24 cellular contexts compared by ENCODE assay signal in the genomic region with DNA sequence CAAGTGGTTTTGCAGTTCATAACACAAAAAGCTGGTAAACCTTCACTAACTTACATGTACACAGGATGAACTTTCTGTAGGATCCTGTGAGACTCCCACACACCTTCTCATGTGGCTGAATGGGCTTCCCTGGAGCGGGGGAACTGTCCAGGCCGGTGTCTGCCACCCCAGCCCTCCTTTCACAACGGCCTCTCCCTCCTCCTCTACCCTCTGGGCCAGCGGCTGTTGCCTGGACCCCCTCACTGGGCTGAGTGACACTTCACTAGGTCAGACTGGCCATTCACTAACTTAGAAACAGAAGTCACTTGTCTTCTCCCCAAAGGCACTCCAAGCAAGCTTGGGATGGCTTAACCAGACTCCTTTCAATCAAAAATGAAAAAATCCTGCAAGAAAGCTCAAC. TPM values are rescaled to one million over a fixed set of nuclear protein-coding genes. Genes with fewer than 3 reads are reported as not detected.
DNase-seq lines count a peak whose midpoint lies in the region; ATAC-seq and TF ChIP-seq lines count a peak whose summit lies in the region.
"Had no signal": no experiment of that assay in that cellular context is flagged by ENCODE, and none has a peak within 500 bp of the region (broad histone marks: within the 10 kb centered on the region; RNA-seq: fewer than 3 reads in every experiment).

No MANE protein-coding gene starts in this region.

- H3K9me3 ChIP-seq in heart left ventricle (no peaks in the 10 kb centered on the region), SJCRH30 (replicated peaks) (no peaks in the 10 kb centered on the region), ectodermal cell (ENCODE audit: control insufficient read depth, low read length) (no peaks in the 10 kb centered on the region)
- H3K9me3 ChIP-seq: left ventricle myocardium inferior, tibial nerve had no signal

- DNase-seq in Right ventricle myocardium inferior (ENCODE audit: missing footprints) (peak; percentile 9), heart left ventricle (no peak), SJCRH30 (no peak), NCI-H82 treated with DMSO at 0.1 percent for 48 hours (lab: John Stamatoyannopoulos, UW; ENCODE audit: unreplicated experiment) (no peak), NCI-H446 (lab: John Stamatoyannopoulos, UW) (no peak)
- no peak for DNase-seq in stimulated activated naive B cell treated with anti-CD40 and anti-IgM and Interleukin-4, amounts not matched to agents 10 μg/mL and 1 μg/mL and 100 μg/mL, for 72 hours
- DNase-seq in stimulated activated naive CD4-positive, alpha-beta T cell (lab: John Stamatoyannopoulos, UW), result no peak
- DNase-seq: activated CD4-positive, alpha-beta T cell treated with anti-CD3 and anti-CD28 coated beads, Interleukin-2, amount 10 ng/mL, durations not matched to agents 24 days and 14 days; activated effector memory CD4-positive, alpha-beta T cell treated with Interleukin-2 at 50 U/mL for 16 hours; foreskin keratinocyte; GM23248; hypothalamus; left ventricle myocardium inferior; NCI-H1048; NCI-H187; NCI-H2227 treated with DMSO at 0.1 percent for 48 hours; NCI-H748 treated with DMSO at 0.1 percent for 48 hours; stimulated activated CD4-positive, alpha-beta T cell treated with anti-CD3 and anti-CD28 coated beads, Interleukin-2, amount 100 ng/mL, for 48 hours; stimulated activated naive CD4-positive, alpha-beta T cell treated with Interleukin-2 at 50 U/mL for 16 hours had no signal

- H3K27me3 ChIP-seq in heart left ventricle (no peaks in the 10 kb centered on the region), SJCRH30 (no peaks in the 10 kb centered on the region), ectodermal cell (ENCODE audit: control insufficient read depth, insufficient read depth, low read length, poor library complexity, severe bottlenecking) (no peaks in the 10 kb centered on the region)
- H3K27me3 ChIP-seq: foreskin keratinocyte, tibial nerve had no signal

- H3K27ac Mint-ChIP-seq in stimulated activated naive B cell treated with anti-CD40 and anti-IgM and Interleukin-4, amounts not matched to agents 10 μg/mL and 1 μg/mL and 100 μg/mL, for 72 hours, result peak overlapping the region; percentile 60
- H3K27ac Mint-ChIP-seq: activated CD4-positive, alpha-beta T cell treated with anti-CD3 and anti-CD28 coated beads, Interleukin-2, amount 10 ng/mL, durations not matched to agents 24 days and 14 days; dendritic cell treated with granulocyte-macrophage colony-stimulating factor and Interleukin-4, amounts not matched to agents 40 ng/mL and 50 ng/mL, for 4 days had no signal

- no peaks in the 10 kb centered on the region for H3K27me3 Mint-ChIP-seq in stimulated activated naive B cell treated with anti-CD40 and anti-IgM and Interleukin-4, amounts not matched to agents 10 μg/mL and 1 μg/mL and 100 μg/mL, for 72 hours
- H3K27me3 Mint-ChIP-seq: activated CD4-positive, alpha-beta T cell treated with anti-CD3 and anti-CD28 coated beads, Interleukin-2, amount 10 ng/mL, durations not matched to agents 24 days and 14 days; dendritic cell treated with granulocyte-macrophage colony-stimulating factor and Interleukin-4, amounts not matched to agents 40 ng/mL and 50 ng/mL, for 4 days had no signal

- H3K4me3 ChIP-seq in heart left ventricle (no peak overlapping the region), SJCRH30 (no peak overlapping the region), ectodermal cell (ENCODE audit: insufficient read depth, low read depth, low read length) (no peak overlapping the region)
- H3K4me3 ChIP-seq: GM23248, left ventricle myocardium inferior, smooth muscle cell, tibial nerve had no signal

- H3K36me3 Mint-ChIP-seq in stimulated activated naive B cell treated with anti-CD40 and anti-IgM and Interleukin-4, amounts not matched to agents 10 μg/mL and 1 μg/mL and 100 μg/mL, for 72 hours, result peaks cover 26 to 32% of the 10 kb centered on the region in 2 donors

- H3K4me1 ChIP-seq in heart left ventricle, result peaks cover 0 to 26% (median 5%) of the 10 kb centered on the region in 12 donors
- H3K4me1 ChIP-seq in SJCRH30, result peaks cover 26% of the 10 kb centered on the region
- H3K4me1 ChIP-seq in ectodermal cell (ENCODE audit: control insufficient read depth, insufficient read depth, low read length), result peaks cover 4% of the 10 kb centered on the region
- H3K4me1 ChIP-seq: foreskin keratinocyte had no signal

- peaks cover 9 to 22% of the 10 kb centered on the region in 2 donors for H3K4me1 Mint-ChIP-seq in stimulated activated naive B cell treated with anti-CD40 and anti-IgM and Interleukin-4, amounts not matched to agents 10 μg/mL and 1 μg/mL and 100 μg/mL, for 72 hours

- TF ChIP-seq POLR2A in heart left ventricle (IDR thresholded peaks at IDR 0.05), result no peak

- WGBS in heart left ventricle, 4 donors, result 53 to 66% (median 63%) methylated on average over 4 of the region's 4 CpGs
- WGBS in ectodermal cell, 2 experiments, result 89 to 90% methylated on average over 4 of the region's 4 CpGs

- H3K27ac ChIP-seq in heart left ventricle, result no peak overlapping the region
- H3K27ac ChIP-seq in SJCRH30, result peak overlapping the region; percentile 2; the same call in 1 of the 2 replicates
- peak overlapping the region; percentile 1 for H3K27ac ChIP-seq in ectodermal cell (ENCODE audit: insufficient read depth, low read depth, low read length, poor library complexity, severe bottlenecking)
- H3K27ac ChIP-seq: epithelial cell of prostate, foreskin keratinocyte, GM23248, left ventricle myocardium inferior, tibial nerve had no signal

- no peak overlapping the region for H3K4me3 Mint-ChIP-seq in stimulated activated naive B cell treated with anti-CD40 and anti-IgM and Interleukin-4, amounts not matched to agents 10 μg/mL and 1 μg/mL and 100 μg/mL, for 72 hours
- H3K4me3 Mint-ChIP-seq: activated CD4-positive, alpha-beta T cell treated with anti-CD3 and anti-CD28 coated beads, Interleukin-2, amount 10 ng/mL, durations not matched to agents 24 days and 14 days; dendritic cell treated with granulocyte-macrophage colony-stimulating factor and Interleukin-4, amounts not matched to agents 40 ng/mL and 50 ng/mL, for 4 days had no signal

- TF ChIP-seq CTCF in heart left ventricle (IDR thresholded peaks at IDR 0.05), result no peak

- peaks cover 0 to 53% (median 31%) of the 10 kb centered on the region in 9 donors for H3K36me3 ChIP-seq in heart left ventricle
- H3K36me3 ChIP-seq in SJCRH30, result peaks cover 74% of the 10 kb centered on the region
- peaks cover 21% of the 10 kb centered on the region for H3K36me3 ChIP-seq in ectodermal cell (ENCODE audit: control insufficient read depth, insufficient read depth, low read length)

- intact Hi-C loops in Right ventricle myocardium inferior (cut with DNase I), result no loop called here
- intact Hi-C loops in heart left ventricle (cut with DNase I), result no loop called here

- no peaks in the 10 kb centered on the region for H3K9me3 Mint-ChIP-seq in stimulated activated naive B cell treated with anti-CD40 and anti-IgM and Interleukin-4, amounts not matched to agents 10 μg/mL and 1 μg/mL and 100 μg/mL, for 72 hours
- H3K9me3 Mint-ChIP-seq: activated CD4-positive, alpha-beta T cell treated with anti-CD3 and anti-CD28 coated beads, Interleukin-2, amount 10 ng/mL, durations not matched to agents 24 days and 14 days; dendritic cell treated with granulocyte-macrophage colony-stimulating factor and Interleukin-4, amounts not matched to agents 40 ng/mL and 50 ng/mL, for 4 days had no signal

- ATAC-seq in Right ventricle myocardium inferior (no peak), heart left ventricle (no peak)
- no peak for ATAC-seq in stimulated activated naive B cell treated with anti-CD40 and anti-IgM and Interleukin-4, amounts not matched to agents 10 μg/mL and 1 μg/mL and 100 μg/mL, for 72 hours (replicated peaks)
- ATAC-seq: foreskin keratinocyte had no signal

RNA-seq across cellular contexts. Expression of a gene that starts 16.1 kb away (rescaled TPM):
- total RNA-seq in Right ventricle myocardium inferior (116 TPM), heart left ventricle (100 to 1,000 TPM in 5 of 9 donors, 10 to 100 TPM in 4; 76.3 to 160 (median 106) TPM)
- 100 to 1,000 TPM; 113 to 138 TPM for polyA plus RNA-seq in heart left ventricle
- 258 and 267 TPM in 2 replicates for total RNA-seq in SJCRH30 (2014; rRNA removed; shearing (Covaris generic))
- 161 TPM for polyA plus RNA-seq in ectodermal cell (2013, experiment 1 of 4)
- 152 TPM for polyA plus RNA-seq in ectodermal cell (2013, experiment 2 of 4)
- 140 TPM for polyA plus RNA-seq in ectodermal cell (2013, experiment 3 of 4)
- polyA plus RNA-seq in ectodermal cell (2013, experiment 4 of 4), result 158 TPM

RNA-seq across cellular contexts. Expression of a gene that starts 18.2 kb away (rescaled TPM):
- total RNA-seq in Right ventricle myocardium inferior (6.9 TPM), heart left ventricle (1 to 10 TPM in 8 of 9 donors, not detected in 1; 2.6 to 5.6 (median 4.2) TPM)
- 10 to 100 TPM in 1 of 2 donors, 1 to 10 TPM in 1; 1.5 to 12.4 TPM for polyA plus RNA-seq in heart left ventricle
- 1.5 and 1.9 TPM in 2 replicates for total RNA-seq in SJCRH30 (2014; rRNA removed; shearing (Covaris generic))
- polyA plus RNA-seq in ectodermal cell (2013, experiment 1 of 4), result 11.1 TPM
- 11.7 TPM for polyA plus RNA-seq in ectodermal cell (2013, experiment 2 of 4)
- 9.7 TPM for polyA plus RNA-seq in ectodermal cell (2013, experiment 3 of 4)
- polyA plus RNA-seq in ectodermal cell (2013, experiment 4 of 4), result 13.0 TPM
- total RNA-seq: activated CD4-positive, alpha-beta T cell treated with anti-CD3 and anti-CD28 coated beads, Interleukin-2, amount 10 ng/mL, durations not matched to agents 24 days and 14 days had no signal

RNA-seq across cellular contexts. Expression of a gene that starts 41.3 kb away (rescaled TPM):
- total RNA-seq in Right ventricle myocardium inferior (3.0 TPM), heart left ventricle (1 to 10 TPM; 1.9 to 6.7 (median 3.6) TPM)
- 1 to 10 TPM; 1.1 to 4.6 TPM for polyA plus RNA-seq in heart left ventricle
- 1.5 and 1.9 TPM in 2 replicates for total RNA-seq in SJCRH30 (2014; rRNA removed; shearing (Covaris generic))
- 9.6 TPM for polyA plus RNA-seq in ectodermal cell (2013, experiment 1 of 4)
- polyA plus RNA-seq in ectodermal cell (2013, experiment 2 of 4), result 8.0 TPM
- 7.6 TPM for polyA plus RNA-seq in ectodermal cell (2013, experiment 3 of 4)
- 7.1 TPM for polyA plus RNA-seq in ectodermal cell (2013, experiment 4 of 4)

RNA-seq across cellular contexts. Expression of a gene that starts 46.6 kb away (rescaled TPM):
- total RNA-seq in Right ventricle myocardium inferior (17.9 TPM), heart left ventricle (10 to 100 TPM; 11.3 to 25.3 (median 18.1) TPM)
- polyA plus RNA-seq in heart left ventricle, result 10 to 100 TPM; 21.5 to 49.5 TPM
- total RNA-seq in SJCRH30 (2014; rRNA removed; shearing (Covaris generic)), result 72.6 and 74.7 TPM in 2 replicates
- polyA plus RNA-seq in ectodermal cell (2013, experiment 1 of 4), result 43.1 TPM
- polyA plus RNA-seq in ectodermal cell (2013, experiment 2 of 4), result 44.7 TPM
- polyA plus RNA-seq in ectodermal cell (2013, experiment 3 of 4), result 27.0 TPM
- 29.8 TPM for polyA plus RNA-seq in ectodermal cell (2013, experiment 4 of 4)

RNA-seq across cellular contexts. Expression of a gene that starts 56.7 kb away (rescaled TPM):
- total RNA-seq in Right ventricle myocardium inferior (103 TPM), heart left ventricle (100 to 1,000 TPM in 1 of 9 donors, 10 to 100 TPM in 8; 59.2 to 114 (median 76.3) TPM)
- 100 to 1,000 TPM in 1 of 2 donors, 10 to 100 TPM in 1; 40.7 to 121 TPM for polyA plus RNA-seq in heart left ventricle
- total RNA-seq in SJCRH30 (2014; rRNA removed; shearing (Covaris generic)), result 37.2 and 49.6 TPM in 2 replicates
- 58.6 TPM for polyA plus RNA-seq in ectodermal cell (2013, experiment 1 of 4)
- 53.6 TPM for polyA plus RNA-seq in ectodermal cell (2013, experiment 2 of 4)
- polyA plus RNA-seq in ectodermal cell (2013, experiment 3 of 4), result 49.8 TPM
- polyA plus RNA-seq in ectodermal cell (2013, experiment 4 of 4), result 50.5 TPM

Comparison
In these comparisons a context has a peak if more than half of its experiments do, and no peak if none do; other contexts are left out.
1. H3K27ac ChIP-seq: peak in SJCRH30 (single experiment) and ectodermal cell (single experiment); none in heart left ventricle (0 of 12).